ENCODE assay signal across 8 cellular contexts in genomic region chr12:6278439-6279255, GRCh38. TPM values are rescaled to one million over a fixed set of nuclear protein-coding genes. Genes with fewer than 3 reads are reported as not detected.
DNase-seq lines count a peak whose midpoint lies in the region; ATAC-seq, FAIRE-seq and TF ChIP-seq lines count a peak whose summit lies in the region.

No MANE protein-coding gene starts in this region.

- peaks cover 0 to 17% of the 10 kb centered on the region in 2 experiments; a peak in 4 of 5 replicates for H3K27me3 ChIP-seq in HepG2 (ENCODE audit: control insufficient read depth in 1 of 2, insufficient read depth in 2 of 2, low read length in 2 of 2)

- BruUV-seq in HepG2 (replicated peaks; lab: Mats Ljungman, UMichigan): no TSS peak

- peak overlapping the region; percentile 70 for H3K4me3 Mint-ChIP-seq in dendritic cell treated with granulocyte-macrophage colony-stimulating factor and Interleukin-4, amounts not matched to agents 40 ng/mL and 50 ng/mL, for 4 days

- POLR2A ChIA-PET in HepG2 (lab: Yijun Ruan, JAX): interaction anchor here (0.8 to 3.3 kb wide), 13 partner anchors 8 to 220 kb away, joined by 3 to 17 read pairs (median 8); partner anchors contain the start of gene CD9

- peaks cover 66% of the 10 kb centered on the region for H3K27me3 Mint-ChIP-seq in dendritic cell treated with granulocyte-macrophage colony-stimulating factor and Interleukin-4, amounts not matched to agents 40 ng/mL and 50 ng/mL, for 4 days

- H3K4me3 ChIP-seq in HepG2 (replicated peaks in 1 of 3; ENCODE audit: insufficient read depth in 1 of 3, low read depth in 2 of 3, low read length in 3 of 3): peak overlapping the region; percentile 51 to 71 (median 52); a peak in 5 of 6 replicates

- H3K9me3 Mint-ChIP-seq in dendritic cell treated with granulocyte-macrophage colony-stimulating factor and Interleukin-4, amounts not matched to agents 40 ng/mL and 50 ng/mL, for 4 days: no peaks in the 10 kb centered on the region

- intact Hi-C loops in dendritic cell treated with granulocyte-macrophage colony-stimulating factor and Interleukin-4, amounts not matched to agents 40 ng/mL and 50 ng/mL, for 4 days (cut with micrococcal nuclease): loop anchor here (1.0 to 2.0 kb wide), 2 partner anchors 83 to 216 kb away; no protein-coding TSS in a partner anchor
- intact Hi-C loops in HepG2 (cut with micrococcal nuclease; ENCODE audit: unreplicated experiment): loop anchor here (1.0 kb wide), 1 partner anchor 82 kb away; no protein-coding TSS in a partner anchor

- H3K4me2 ChIP-seq in HepG2 (ENCODE audit: low read depth, low read length): peak overlapping the region; percentile 81

- H3K9me3 ChIP-seq in HepG2 (ENCODE audit: low read length): no peaks in the 10 kb centered on the region

- peak overlapping the region; percentile 75 for H3K27ac ChIP-seq in HepG2 (ENCODE audit: extremely low read length, insufficient read depth, low read length)

- peaks cover 25% of the 10 kb centered on the region for H3K4me1 Mint-ChIP-seq in dendritic cell treated with granulocyte-macrophage colony-stimulating factor and Interleukin-4, amounts not matched to agents 40 ng/mL and 50 ng/mL, for 4 days (ENCODE audit: low read depth)

- no peak overlapping the region for H2AFZ ChIP-seq in HepG2 (ENCODE audit: low read length)

- CTCF ChIA-PET in HepG2 (lab: Yijun Ruan, JAX; ENCODE audit: low intra/inter-chr PET ratio, low total read pairs): interaction anchor here (1.3 to 2.9 kb wide), 2 partner anchors 82 to 216 kb away, joined by 3 to 29 read pairs; no protein-coding TSS in a partner anchor

- DNase-seq in NCI-H748 (lab: John Stamatoyannopoulos, UW; ENCODE audit: unreplicated experiment) (peak; percentile 74), NCI-H748 treated with DMSO at 0.1 percent for 48 hours (lab: John Stamatoyannopoulos, UW) (no peak), NCI-H2171 (lab: John Stamatoyannopoulos, UW) (peak; percentile 96), HepG2 (ENCODE audit: low spot score) (peak; percentile 69)
- DNase-seq in activated CD4-positive, alpha-beta T cell treated with anti-CD3 and anti-CD28 coated beads, Interleukin-2, amount 50 U/mL, for 1 hour: peak; percentile 80
- DNase-seq in stimulated activated CD4-positive, alpha-beta T cell treated with anti-CD3 and anti-CD28 coated beads, Interleukin-2, amount 100 ng/mL, for 4 hours (ENCODE audit: low read depth): peak; percentile 78

- no peaks in the 10 kb centered on the region for H4K20me1 ChIP-seq in HepG2 (ENCODE audit: insufficient read depth, low read length)

- peaks cover 85% of the 10 kb centered on the region for H3K4me1 ChIP-seq in HepG2 (ENCODE audit: insufficient read depth, low read length)

- peak overlapping the region; percentile 77 for H3K9ac ChIP-seq in HepG2 (ENCODE audit: insufficient read depth, low read depth, low read length)

- no peak for FAIRE-seq in HepG2 (lab: Jason Lieb, UNC)

- TF ChIP-seq POLR2A in HepG2 (IDR thresholded peaks at IDR 0.05; ENCODE audit: insufficient read depth in 1 of 2, low read depth in 2 of 2, low read length in 2 of 2): peak in 1 of 2 experiments; percentile 51; a peak in 2 of 4 replicates

- H3K36me3 ChIP-seq in HepG2 (replicated peaks in 1 of 2; ENCODE audit: control insufficient read depth in 1 of 2, insufficient read depth in 2 of 2, low read length in 2 of 2): no peaks in the 10 kb centered on the region

- peak in 1 of 2 experiments; percentile 35; a peak in 2 of 4 replicates for TF ChIP-seq EP300 in HepG2 (IDR thresholded peaks at IDR 0.05; ENCODE audit: low read depth in 2 of 2, low read length in 2 of 2)
- TF ChIP-seq EP300 in HepG2 (CRISPR knock-in tag; IDR thresholded peaks at IDR 0.05; ENCODE audit: borderline replicate concordance): no peak

- ATAC-seq in HG02884 (IDR thresholded peaks at IDR 0.05; ENCODE audit: unreplicated experiment) (peak; percentile 61), HepG2 (peak; percentile 86)

- peak; percentile 73 for TF ChIP-seq CTCF in HepG2 (CRISPR knock-in tag; IDR thresholded peaks at IDR 0.05)

- peak overlapping the region; percentile 88 for H3K27ac Mint-ChIP-seq in dendritic cell treated with granulocyte-macrophage colony-stimulating factor and Interleukin-4, amounts not matched to agents 40 ng/mL and 50 ng/mL, for 4 days

- H3K79me2 ChIP-seq in HepG2 (ENCODE audit: insufficient read depth, low read length): no peaks in the 10 kb centered on the region

- H3K36me3 Mint-ChIP-seq in dendritic cell treated with granulocyte-macrophage colony-stimulating factor and Interleukin-4, amounts not matched to agents 40 ng/mL and 50 ng/mL, for 4 days (ENCODE audit: low read depth): no peaks in the 10 kb centered on the region

- in situ Hi-C loops in HepG2 (cut with HindIII; ENCODE audit: extremely low pct_ligation_motif_present, low pct_unique_long_range_greater_than_20kb): loop anchor here (5.0 kb wide), 3 partner anchors 46 to 216 kb away; no protein-coding TSS in a partner anchor

- 47% methylated on average over 28 of the region's 88 CpGs for WGBS in HepG2 (ENCODE audit: low lambda C conversion rate)

- TF ChIP-seq RAD21 in HepG2 (CRISPR knock-in tag; IDR thresholded peaks at IDR 0.05): peak; percentile 99

TF ChIP-seq in HepG2, 621 proteins besides CTCF, POLR2A, EP300 and RAD21 (continues in another document):
- TF ChIP-seq NR2C2 (CRISPR knock-in tag; IDR thresholded peaks at IDR 0.05; ENCODE audit: borderline replicate concordance): peak; percentile 19; the same call in 1 of the 2 replicates
- no peak for TF ChIP-seq NCOA5 (CRISPR knock-in tag; IDR thresholded peaks at IDR 0.05)
- TF ChIP-seq ZNF713 (CRISPR knock-in tag; IDR thresholded peaks at IDR 0.05): peak; percentile 45; the same call in 1 of the 2 replicates
- no peak for TF ChIP-seq ZNF546 (CRISPR knock-in tag; conservative IDR thresholded peaks at IDR 0.05)
- no peak for TF ChIP-seq HNRNPH1 (optimal IDR thresholded peaks at IDR 0.05; ENCODE audit: low read depth, low read length)
- no peak for TF ChIP-seq ZNF749 (CRISPR knock-in tag; IDR thresholded peaks at IDR 0.05; ENCODE audit: borderline replicate concordance)
- 0 out of 2 replicates have a peak, but pooled peaks have one; percentile 17 for TF ChIP-seq ZNF24 (IDR thresholded peaks at IDR 0.05)
- peak; percentile 42; the same call in 1 of the 2 replicates for TF ChIP-seq YEATS4 (CRISPR knock-in tag; IDR thresholded peaks at IDR 0.05; ENCODE audit: borderline replicate concordance)
- TF ChIP-seq RARA (CRISPR knock-in tag; IDR thresholded peaks at IDR 0.05): peak; percentile 55; the same call in 1 of the 2 replicates
- TF ChIP-seq DNMT1 (CRISPR knock-in tag; IDR thresholded peaks at IDR 0.05): no peak
- TF ChIP-seq ZNF687 (CRISPR knock-in tag; IDR thresholded peaks at IDR 0.05): peak; percentile 78
- TF ChIP-seq SSRP1 (CRISPR knock-in tag; IDR thresholded peaks at IDR 0.05): no peak

RNA-seq across cellular contexts. Expression of gene PLEKHG6, which starts 31.8 kb away (rescaled TPM):
- total RNA-seq in HepG2 (2016; rRNA removed; fragmentation: Illumina TruSeq; extraction: Trizol): 13.1 and 18.9 TPM in 2 replicates
- total RNA-seq in HepG2 (2016; cell fraction: cytosol; rRNA removed; fragmentation: Illumina TruSeq; extraction: Trizol; ENCODE audit: low read depth): 11.1 and 14.7 TPM in 2 replicates
- 15.0 and 16.9 TPM in 2 replicates for total RNA-seq in HepG2 (2016; cell fraction: insoluble cytoplasmic fraction; rRNA removed; fragmentation: Illumina TruSeq; extraction: Trizol)
- total RNA-seq in HepG2 (2016; cell fraction: membrane; rRNA removed; fragmentation: Illumina TruSeq; extraction: Trizol): 23.7 TPM in 2 replicates
- 15.6 and 19.7 TPM in 2 replicates for total RNA-seq in HepG2 (2016; cell fraction: nucleus; rRNA removed; fragmentation: Illumina TruSeq; extraction: Trizol)
- 17.0 and 26.8 TPM in 2 replicates for polyA plus RNA-seq in HepG2 (2011; rRNA removed)
- 12.8 and 29.8 TPM in 2 replicates for polyA plus RNA-seq in HepG2 (2011; cell fraction: cytosol; rRNA removed)
- polyA plus RNA-seq in HepG2 (2011; cell fraction: nucleus; rRNA removed): 20.1 and 50.9 TPM in 2 replicates
- polyA plus RNA-seq in HepG2 (2012): 16.4 and 22.2 TPM in 2 replicates
- polyA plus RNA-seq in HepG2 (2016; cell fraction: cytosol; fragmentation: Illumina TruSeq; extraction: Trizol; ENCODE audit: low read depth): 16.0 and 16.1 TPM in 2 replicates
- 15.2 and 21.6 TPM in 2 replicates for polyA plus RNA-seq in HepG2 (2016; cell fraction: insoluble cytoplasmic fraction; fragmentation: Illumina TruSeq; extraction: Trizol; ENCODE audit: low read depth)
- 20.3 and 26.3 TPM in 2 replicates for polyA plus RNA-seq in HepG2 (2016; cell fraction: membrane; fragmentation: Illumina TruSeq; extraction: Trizol; ENCODE audit: low read depth)
- polyA plus RNA-seq in HepG2 (2016; cell fraction: nucleus; fragmentation: Illumina TruSeq; extraction: Trizol; ENCODE audit: insufficient read depth, low read depth): 28.0 and 30.9 TPM in 2 replicates
- 0.70 and 23.3 TPM in 2 replicates for polyA minus RNA-seq in HepG2 (2011; rRNA and poly(A)+ RNA removed; ENCODE audit: low replicate concordance)
- polyA minus RNA-seq in HepG2 (2011; cell fraction: cytosol; rRNA and poly(A)+ RNA removed): 8.8 and 12.8 TPM in 2 replicates
- 13.3 and 16.5 TPM in 2 replicates for polyA minus RNA-seq in HepG2 (2011; cell fraction: nucleus; rRNA and poly(A)+ RNA removed)
